ENCODE assay signal across 8 cellular contexts in the genomic region with DNA sequence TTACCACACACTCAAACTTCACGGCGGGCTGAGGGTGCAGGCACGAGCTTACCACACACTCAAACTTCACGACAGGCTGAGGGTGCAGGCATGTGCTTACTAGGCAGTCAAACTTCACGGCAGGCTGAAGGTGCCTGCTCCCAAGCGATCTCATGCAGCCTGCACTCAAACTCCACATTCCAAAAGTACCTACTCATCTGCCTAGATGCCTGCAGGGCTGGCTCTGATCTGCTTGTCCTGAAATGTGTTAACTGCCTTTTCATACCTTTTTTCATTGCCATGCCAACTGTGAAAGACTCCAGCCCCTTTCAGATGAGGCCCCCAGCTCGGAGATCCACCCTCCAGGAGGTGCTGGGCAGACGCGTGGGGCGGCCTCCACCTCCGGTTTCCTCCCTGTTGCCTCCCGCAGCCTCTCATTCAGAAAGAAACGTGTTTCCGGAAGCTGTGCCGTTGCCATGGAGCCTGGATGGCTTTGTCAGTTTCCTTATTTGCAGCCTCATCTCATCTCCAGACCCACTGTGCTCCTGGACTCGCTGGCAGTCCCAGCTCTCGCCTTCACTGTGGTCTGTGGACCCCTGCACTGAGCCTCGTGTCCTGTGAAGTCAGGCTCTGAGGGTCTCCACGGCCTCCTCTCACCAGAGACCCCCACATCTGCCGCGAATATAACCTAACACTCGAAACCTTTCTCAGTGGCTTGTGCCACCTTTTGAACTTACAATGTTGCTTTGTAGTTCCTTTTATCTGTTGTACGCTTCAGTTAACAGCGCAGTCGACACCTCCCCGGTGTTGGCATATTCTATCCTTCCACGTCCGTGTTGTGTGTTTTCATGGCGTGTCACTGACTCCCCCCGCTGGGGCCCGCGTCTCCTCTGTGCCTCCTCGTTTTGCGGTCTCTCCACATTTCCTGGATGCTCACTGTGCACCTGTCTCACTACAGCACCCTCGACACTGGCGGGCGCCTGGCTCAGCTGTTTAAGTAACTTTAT.
DNase-seq lines count a peak whose midpoint lies in the region; ATAC-seq and TF ChIP-seq lines count a peak whose summit lies in the region.

No MANE protein-coding gene starts in this region.

- no peak for ATAC-seq in GM18909 (IDR thresholded peaks at IDR 0.05; ENCODE audit: poor library complexity, unreplicated experiment)

- no peak for TF ChIP-seq POLR2A in thyroid gland (IDR thresholded peaks at IDR 0.05)

- no peaks in the 10 kb centered on the region for H3K36me3 ChIP-seq in thyroid gland

- DNase-seq in activated gamma-delta T cell treated with Interleukin-2 at 50 U/mL for 16 hours (peak; percentile 60), activated gamma-delta T cell (lab: John Stamatoyannopoulos, UW) (no peak), NCI-H345 (lab: John Stamatoyannopoulos, UW) (peak; percentile 64), activated T-cell treated with anti-CD3 and anti-CD28 coated beads for 24 hours (ENCODE audit: low read depth) (peak; percentile 43), hepatic stellate cell (ENCODE audit: low spot score) (peak; percentile 8), thyroid gland (no peak)
- DNase-seq in stimulated activated CD8-positive, alpha-beta memory T cell treated with anti-CD3 and anti-CD28 coated beads, Interleukin-12 subunit alpha, Interleukin-12 subunit beta, amount 100 ng/mL, for 1 hour (ENCODE audit: low read depth) = peak; percentile 20

- no peak for TF ChIP-seq CTCF in thyroid gland (IDR thresholded peaks at IDR 0.05)

- H3K27me3 ChIP-seq in thyroid gland = no peaks in the 10 kb centered on the region

- H3K27ac ChIP-seq in thyroid gland = no peak overlapping the region

- intact Hi-C loops in thyroid gland (cut with DNase I) = no loop called here

- H3K4me3 ChIP-seq in thyroid gland (replicated peaks in 1 of 3) = no peak overlapping the region

- 67 to 73% methylated on average over 37 of the region's 37 CpGs for WGBS in thyroid gland, 2 donors

- no peaks in the 10 kb centered on the region for H3K4me1 ChIP-seq in thyroid gland

- no peaks in the 10 kb centered on the region for H3K9me3 ChIP-seq in thyroid gland

Comparison
In these comparisons a context has a peak if more than half of its experiments do, and no peak if none do; other contexts are left out.
1. DNase-seq: peak in activated gamma-delta T cell treated with Interleukin-2 at 50 U/mL for 16 hours (single experiment), NCI-H345 (single experiment), activated T-cell treated with anti-CD3 and anti-CD28 coated beads for 24 hours (single experiment), hepatic stellate cell (single experiment) and stimulated activated CD8-positive, alpha-beta memory T cell treated with anti-CD3 and anti-CD28 coated beads, Interleukin-12 subunit alpha, Interleukin-12 subunit beta, amount 100 ng/mL, for 1 hour (single experiment); none in activated gamma-delta T cell (single experiment) and thyroid gland (0 of 2).